1 cellular context compared by ENCODE assay signal in genomic region chr2:179239194-179239593, GRCh38.
TF ChIP-seq lines count a peak whose summit lies in the region.

No MANE protein-coding gene starts in this region.

TF ChIP-seq in HepG2, 621 proteins besides CTCF, POLR2A, EP300 and RAD21 (continued from another document and continues in another):
- TF ChIP-seq ZNF143 (CRISPR knock-in tag; IDR thresholded peaks at IDR 0.05) (no peak; the same call in 1 of the 2 replicates), ZNF614 (CRISPR knock-in tag; IDR thresholded peaks at IDR 0.05; ENCODE audit: borderline replicate concordance) (no peak; the same call in 1 of the 2 replicates), ZNF124 (CRISPR knock-in tag; IDR thresholded peaks at IDR 0.05) (no peak), LCORL (IDR thresholded peaks at IDR 0.05) (no peak), LCORL (CRISPR knock-in tag; IDR thresholded peaks at IDR 0.05) (no peak), ZFP1 (CRISPR knock-in tag; IDR thresholded peaks at IDR 0.05) (no peak), ZSCAN21 (CRISPR knock-in tag; IDR thresholded peaks at IDR 0.05; ENCODE audit: borderline replicate concordance) (no peak), ZNF737 (CRISPR knock-in tag; IDR thresholded peaks at IDR 0.05; ENCODE audit: borderline replicate concordance) (no peak), ZNF230 (CRISPR knock-in tag; IDR thresholded peaks at IDR 0.05) (no peak), RAD51 (IDR thresholded peaks at IDR 0.05; ENCODE audit: borderline replicate concordance) (no peak), SNAI1 (CRISPR knock-in tag; IDR thresholded peaks at IDR 0.05; ENCODE audit: borderline replicate concordance) (no peak), ATF7-NPFF (CRISPR knock-in tag; IDR thresholded peaks at IDR 0.05; ENCODE audit: low read depth) (no peak), MLLT10 (CRISPR knock-in tag; IDR thresholded peaks at IDR 0.05) (no peak), ZEB1 (IDR thresholded peaks at IDR 0.05; ENCODE audit: insufficient replicate concordance, low read depth) (no peak), GFI1 (CRISPR knock-in tag; IDR thresholded peaks at IDR 0.05; ENCODE audit: borderline replicate concordance) (no peak), FOSL2 (CRISPR knock-in tag; IDR thresholded peaks at IDR 0.05) (peak; percentile 75; the same call in 1 of the 2 replicates), ARID5B (CRISPR knock-in tag; IDR thresholded peaks at IDR 0.05) (peak; percentile 95), U2AF1 (optimal IDR thresholded peaks at IDR 0.05; ENCODE audit: low read depth, low read length) (no peak), TFDP2 (CRISPR knock-in tag; IDR thresholded peaks at IDR 0.05) (no peak), ZNF569 (CRISPR knock-in tag; IDR thresholded peaks at IDR 0.05; ENCODE audit: borderline replicate concordance) (no peak), ZBTB40 (IDR thresholded peaks at IDR 0.05) (peak; percentile 42; the same call in 1 of the 2 replicates), ZBTB40 (CRISPR knock-in tag; IDR thresholded peaks at IDR 0.05) (no peak; the same call in 1 of the 2 replicates), MYNN (CRISPR knock-in tag; IDR thresholded peaks at IDR 0.05; ENCODE audit: low read depth) (no peak), KDM5A (IDR thresholded peaks at IDR 0.05; ENCODE audit: borderline replicate concordance, low read length) (no peak), PREB (CRISPR knock-in tag; IDR thresholded peaks at IDR 0.05) (no peak), ZSCAN25 (CRISPR knock-in tag; IDR thresholded peaks at IDR 0.05) (no peak), IRF9 (CRISPR knock-in tag; IDR thresholded peaks at IDR 0.05; ENCODE audit: borderline replicate concordance) (no peak), IKZF5 (CRISPR knock-in tag; IDR thresholded peaks at IDR 0.05) (peak; percentile 31; the same call in 1 of the 2 replicates), RFXANK (CRISPR knock-in tag; IDR thresholded peaks at IDR 0.05) (no peak), PTBP1 (IDR thresholded peaks at IDR 0.05; ENCODE audit: low read depth, low read length, poor library complexity, severe bottlenecking) (no peak), HOXA5 (CRISPR knock-in tag; IDR thresholded peaks at IDR 0.05) (no peak), AHR (CRISPR knock-in tag; IDR thresholded peaks at IDR 0.05) (no peak), ZNF616 (CRISPR knock-in tag; IDR thresholded peaks at IDR 0.05; ENCODE audit: low read depth) (no peak), PHF5A (CRISPR knock-in tag; IDR thresholded peaks at IDR 0.05; ENCODE audit: low read depth, unreplicated experiment) (no peak), SRSF4 (IDR thresholded peaks at IDR 0.05; ENCODE audit: low read depth, low read length, poor library complexity, severe bottlenecking) (no peak), ZNF253 (CRISPR knock-in tag; IDR thresholded peaks at IDR 0.05; ENCODE audit: borderline replicate concordance) (no peak), POGZ (CRISPR knock-in tag; IDR thresholded peaks at IDR 0.05) (peak; percentile 61; the same call in 1 of the 2 replicates), REL (CRISPR knock-in tag; conservative IDR thresholded peaks at IDR 0.05) (no peak), ZNF30 (CRISPR knock-in tag; IDR thresholded peaks at IDR 0.05) (no peak), MEIS2 (CRISPR knock-in tag; IDR thresholded peaks at IDR 0.05) (no peak), FOXK2 (IDR thresholded peaks at IDR 0.05) (no peak), TRAFD1 (CRISPR knock-in tag; IDR thresholded peaks at IDR 0.05; ENCODE audit: borderline replicate concordance) (no peak), IRF2 (CRISPR knock-in tag; IDR thresholded peaks at IDR 0.05) (no peak), TOPORS (CRISPR knock-in tag; IDR thresholded peaks at IDR 0.05) (no peak), TIGD3 (CRISPR knock-in tag; IDR thresholded peaks at IDR 0.05; ENCODE audit: borderline replicate concordance) (no peak), KLF16 (CRISPR knock-in tag; IDR thresholded peaks at IDR 0.05) (no peak), ZNF567 (CRISPR knock-in tag; IDR thresholded peaks at IDR 0.05; ENCODE audit: borderline replicate concordance) (no peak), ETV5 (CRISPR knock-in tag; IDR thresholded peaks at IDR 0.05; ENCODE audit: borderline replicate concordance) (peak; percentile 74; the same call in 1 of the 2 replicates)
